1 cellular context compared by ENCODE assay signal in genomic region chr1:31704261-31705079, GRCh38.
TF ChIP-seq lines count a peak whose summit lies in the region.

No MANE protein-coding gene starts in this region.

TF ChIP-seq in HepG2, 621 proteins besides CTCF, POLR2A, EP300 and RAD21 (continued from another document):
- TF ChIP-seq CSRNP2 (CRISPR knock-in tag; conservative IDR thresholded peaks at IDR 0.05; ENCODE audit: low read depth) (no peak), TFE3 (CRISPR knock-in tag; IDR thresholded peaks at IDR 0.05) (no peak), ARNTL (CRISPR knock-in tag; IDR thresholded peaks at IDR 0.05) (0 out of 2 replicates have a peak, but pooled peaks have one; percentile 47), CCDC6 (CRISPR knock-in tag; IDR thresholded peaks at IDR 0.05) (no peak), ARID4A (CRISPR knock-in tag; IDR thresholded peaks at IDR 0.05; ENCODE audit: borderline replicate concordance) (peak; percentile 13; the same call in 1 of the 2 replicates), FOSL2 (CRISPR knock-in tag; IDR thresholded peaks at IDR 0.05) (peak; percentile 31; the same call in 1 of the 2 replicates), ZNF510 (CRISPR knock-in tag; IDR thresholded peaks at IDR 0.05; ENCODE audit: low read depth) (peak; percentile 83; the same call in 1 of the 2 replicates), MAZ (IDR thresholded peaks at IDR 0.05; ENCODE audit: borderline replicate concordance, low read depth, low read length) (no peak), MAZ (CRISPR knock-in tag; IDR thresholded peaks at IDR 0.05; ENCODE audit: low read depth) (0 out of 2 replicates have a peak, but pooled peaks have one; percentile 20), MBD4 (IDR thresholded peaks at IDR 0.05; ENCODE audit: borderline replicate concordance, low read length) (no peak), ZNF337 (CRISPR knock-in tag; IDR thresholded peaks at IDR 0.05; ENCODE audit: borderline replicate concordance, low read depth) (no peak), ZNF276 (CRISPR knock-in tag; IDR thresholded peaks at IDR 0.05; ENCODE audit: low read depth) (0 out of 2 replicates have a peak, but pooled peaks have one; percentile 38), SMARCC2 (IDR thresholded peaks at IDR 0.05) (no peak), MXD4 (CRISPR knock-in tag; IDR thresholded peaks at IDR 0.05) (no peak), ZNF3 (CRISPR knock-in tag; IDR thresholded peaks at IDR 0.05) (peak; percentile 99)
